ENCODE assay signal across 11 cellular contexts in genomic region chr1:180636138-180636537, GRCh38. TPM values are rescaled to one million over a fixed set of nuclear protein-coding genes. Genes with fewer than 3 reads are reported as not detected.
DNase-seq lines count a peak whose midpoint lies in the region; ATAC-seq, FAIRE-seq and TF ChIP-seq lines count a peak whose summit lies in the region.
"Had no signal": no experiment of that assay in that cellular context is flagged by ENCODE, and none has a peak within 500 bp of the region (broad histone marks: within the 10 kb centered on the region; RNA-seq: fewer than 3 reads in every experiment).

No MANE protein-coding gene starts in this region.

- ATAC-seq in GM21529 (IDR thresholded peaks at IDR 0.05; ENCODE audit: unreplicated experiment), result no peak
- ATAC-seq: gastroesophageal sphincter, mucosa of descending colon had no signal

- H3K9ac ChIP-seq in astrocyte (ENCODE audit: low read length), result no peak overlapping the region

- no peak overlapping the region for H2AFZ ChIP-seq in astrocyte (ENCODE audit: low read depth, low read length)

- no peak overlapping the region for H3K4me3 Mint-ChIP-seq in astrocyte (ENCODE audit: unreplicated experiment)

- H3K79me2 ChIP-seq in astrocyte (ENCODE audit: insufficient read depth, low read length), result peaks cover 55% of the 10 kb centered on the region

- H3K4me3 ChIP-seq in LNCaP clone FGC (ENCODE audit: low read depth, low read length), result no peak overlapping the region
- H3K4me3 ChIP-seq in astrocyte (ENCODE audit: insufficient read depth, low read depth, low read length), result no peak overlapping the region
- H3K4me3 ChIP-seq: gastroesophageal sphincter, mucosa of descending colon had no signal

- H3K27me3 ChIP-seq in astrocyte (ENCODE audit: insufficient read depth, low read length), result no peaks in the 10 kb centered on the region
- H3K27me3 ChIP-seq: gastroesophageal sphincter had no signal

- H3K9me3 Mint-ChIP-seq in astrocyte (ENCODE audit: unreplicated experiment), result no peaks in the 10 kb centered on the region

- no peak overlapping the region for H3K27ac Mint-ChIP-seq in astrocyte (ENCODE audit: unreplicated experiment)

- no peaks in the 10 kb centered on the region for H3K36me3 Mint-ChIP-seq in astrocyte (ENCODE audit: low read depth, unreplicated experiment)

- H3K4me2 ChIP-seq in astrocyte (ENCODE audit: low read length), result no peak overlapping the region

- H3K27ac ChIP-seq in astrocyte (ENCODE audit: low read depth, low read length), result no peak overlapping the region
- H3K27ac ChIP-seq: gastroesophageal sphincter had no signal

- H3K9me3 ChIP-seq in astrocyte (ENCODE audit: insufficient read depth, low read depth, low read length), result no peaks in the 10 kb centered on the region
- H3K9me3 ChIP-seq: gastroesophageal sphincter, mucosa of descending colon had no signal

- DNase-seq in LNCaP clone FGC (ENCODE audit: low read depth) (peak; percentile 22), astrocyte (ENCODE audit: low read depth) (no peak), kidney tubule cell (ENCODE audit: low spot score) (peak; percentile 25), GM19239 (ENCODE audit: insufficient read length, low spot score) (no peak), HPDE6-E6E7 (ENCODE audit: extremely low spot score) (no peak), mesenteric fat pad (ENCODE audit: low spot score) (no peak)
- DNase-seq: NCI-H2081 treated with DMSO at 0.1 percent for 48 hours had no signal

- FAIRE-seq in G401.6 (lab: Jason Lieb, UNC) (peak; percentile 91), astrocyte (lab: Jason Lieb, UNC) (no peak), GM19239 (lab: Jason Lieb, UNC) (no peak)

- peaks cover 40% of the 10 kb centered on the region for H4K20me1 ChIP-seq in astrocyte (ENCODE audit: insufficient read depth, low read length)

- no peaks in the 10 kb centered on the region for H3K27me3 Mint-ChIP-seq in astrocyte (ENCODE audit: low read depth, unreplicated experiment)

- TF ChIP-seq CTCF in LNCaP clone FGC (IDR thresholded peaks at IDR 0.05; ENCODE audit: control insufficient read depth, extremely low read depth, insufficient read depth) (peak; percentile 54), astrocyte (IDR thresholded peaks at IDR 0.05; ENCODE audit: insufficient read depth, low read depth, low read length) (peak; percentile 5)

- H3K4me1 Mint-ChIP-seq in astrocyte (ENCODE audit: low read depth, unreplicated experiment), result peaks cover 10% of the 10 kb centered on the region

- H3K36me3 ChIP-seq in astrocyte (ENCODE audit: insufficient read depth, low read length), result no peaks in the 10 kb centered on the region
- H3K36me3 ChIP-seq: gastroesophageal sphincter had no signal

- peaks cover 4% of the 10 kb centered on the region for H3K4me1 ChIP-seq in astrocyte (ENCODE audit: insufficient read depth, low read length)

RNA-seq across cellular contexts. Expression of gene XPR1, which starts 4.3 kb away (rescaled TPM):
- total RNA-seq in astrocyte (35.2 and 36.0 TPM in 2 replicates), mesenteric fat pad (15.8 TPM)

Comparison
In these comparisons a context has a peak if more than half of its experiments do, and no peak if none do; other contexts are left out.
1. DNase-seq: peak in LNCaP clone FGC (single experiment) and kidney tubule cell (single experiment); none in astrocyte (single experiment), GM19239 (single experiment), HPDE6-E6E7 (single experiment) and mesenteric fat pad (single experiment).